19 cellular contexts compared by ENCODE assay signal in the genomic region with DNA sequence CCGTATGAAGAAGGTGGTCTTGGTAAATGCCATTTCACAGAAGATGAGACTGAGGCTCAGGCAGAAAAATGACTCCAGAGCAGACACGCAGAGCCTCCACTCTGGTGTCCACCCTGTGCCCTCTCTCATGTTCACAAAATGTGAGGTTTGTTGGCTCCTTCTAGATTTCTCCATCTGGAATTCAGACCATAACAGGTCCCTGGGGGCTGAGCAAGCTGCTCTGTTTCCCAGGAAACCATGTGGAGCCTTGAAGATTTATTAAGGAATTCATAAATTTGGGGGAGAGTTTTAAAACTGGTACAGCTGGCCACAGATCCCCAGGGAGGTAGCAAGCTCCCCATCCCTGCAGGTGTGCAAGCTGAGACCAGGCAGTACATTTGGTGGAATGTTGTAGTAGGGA. TPM values are rescaled to one million over a fixed set of nuclear protein-coding genes. Genes with fewer than 3 reads are reported as not detected.
"Had no signal": no experiment of that assay in that cellular context is flagged by ENCODE, and none has a peak within 500 bp of the region (broad histone marks: within the 10 kb centered on the region; RNA-seq: fewer than 3 reads in every experiment).

No MANE protein-coding gene starts in this region.

- H3K4me3 ChIP-seq: cardiac muscle cell, esophagus muscularis mucosa, lower lobe of right lung, skin epidermis, vagina had no signal

- ATAC-seq: foreskin keratinocyte; lower lobe of right lung; natural killer cell treated with Interleukin-12 subunit alpha and Interleukin-12 subunit beta and Interleukin-15 and Interleukin-18, amount 100 ng/mL, for 72 hours had no signal

- DNase-seq: activated CD4-positive, alpha-beta memory T cell treated with anti-CD3 and anti-CD28 coated beads for 36 hours; activated CD4-positive, alpha-beta T cell treated with anti-CD3 and anti-CD28 coated beads for 4 hours; activated naive CD4-positive, alpha-beta T cell; activated naive CD8-positive, alpha-beta T cell treated with anti-CD3 and anti-CD28 coated beads for 36 hours; amniotic stem cell; dermis blood vessel endothelial cell; effector memory CD4-positive, alpha-beta T cell; foreskin keratinocyte; hippocampal formation; islet precursor cell; lower lobe of right lung; stimulated activated CD4-positive, alpha-beta T cell treated with anti-CD3 and anti-CD28 coated beads, Interleukin-15, amount 100 ng/mL, for 24 hours; stimulated activated CD4-positive, alpha-beta T cell treated with anti-CD3 and anti-CD28 coated beads, Interleukin-2, amount 100 ng/mL, for 48 hours; trophoblast cell had no signal

RNA-seq across cellular contexts. Expression of gene SIRPA, which starts 38.8 kb away (rescaled TPM):
- total RNA-seq: activated CD4-positive, alpha-beta memory T cell treated with anti-CD3 and anti-CD28 coated beads for 36 hours had no signal
